Comparison of ENCODE assay signal across 12 cellular contexts in genomic region chr2:223877771-223878410, GRCh38. TPM values are rescaled to one million over a fixed set of nuclear protein-coding genes. Genes with fewer than 3 reads are reported as not detected.
DNase-seq lines count a peak whose midpoint lies in the region; ATAC-seq and TF ChIP-seq lines count a peak whose summit lies in the region.
"Had no signal": no experiment of that assay in that cellular context is flagged by ENCODE, and none has a peak within 500 bp of the region (broad histone marks: within the 10 kb centered on the region; RNA-seq: fewer than 3 reads in every experiment).

No MANE protein-coding gene starts in this region.

- no peak for TF ChIP-seq CTCF in PC-3 (conservative IDR thresholded peaks at IDR 0.05; ENCODE audit: low read depth, low read length)

- intact Hi-C loops in PC-3 (cut with micrococcal nuclease) = no loop called here

- BruUV-seq in PC-3 (replicated peaks; lab: Mats Ljungman, UMichigan) = TSS peak; percentile 23

- H3K9me2 ChIP-seq in PC-3 (replicated peaks; ENCODE audit: low read length) = no peaks in the 10 kb centered on the region

- POLR2A ChIA-PET in PC-3 (lab: Charles Lee; ENCODE audit: unreplicated experiment) = no interaction called here

- ATAC-seq in GM18508 (IDR thresholded peaks at IDR 0.05; ENCODE audit: insufficient read depth, unreplicated experiment) = peak; percentile 96
- ATAC-seq in GM21717 (IDR thresholded peaks at IDR 0.05; ENCODE audit: unreplicated experiment) = peak; percentile 38
- peak; percentile 53 for ATAC-seq in HG03175 (IDR thresholded peaks at IDR 0.05; ENCODE audit: unreplicated experiment)
- no peak for ATAC-seq in PC-3

- H3K9ac ChIP-seq in PC-3 (ENCODE audit: low read length) = no peak overlapping the region

- no peaks in the 10 kb centered on the region for H3K9me3 ChIP-seq in PC-3 (ENCODE audit: low read length)

- peaks cover 33% of the 10 kb centered on the region for H3K36me3 ChIP-seq in PC-3 (ENCODE audit: low read depth, low read length)

- no peaks in the 10 kb centered on the region for H3F3A ChIP-seq in PC-3 (ENCODE audit: low read length, unreplicated experiment)

- H4K20me1 ChIP-seq in PC-3 (ENCODE audit: low read length) = no peaks in the 10 kb centered on the region

- no peaks in the 10 kb centered on the region for H3K79me2 ChIP-seq in PC-3 (ENCODE audit: low read length)

- CTCF ChIA-PET in PC-3 (lab: Charles Lee) = interaction anchor here (0.6 kb wide), 1 partner anchor 115 kb away, joined by 3 read pairs; no protein-coding TSS in a partner anchor

- no peaks in the 10 kb centered on the region for H3K27me3 ChIP-seq in PC-3 (ENCODE audit: low read length)

- H2AFZ ChIP-seq in PC-3 (ENCODE audit: low read length) = no peak overlapping the region

- no peaks in the 10 kb centered on the region for H3K4me1 ChIP-seq in PC-3 (ENCODE audit: insufficient read depth, low read length)

- DNase-seq in PC-3 = no peak
- no peak for DNase-seq in NCI-H345 (lab: John Stamatoyannopoulos, UW)
- no peak for DNase-seq in NCI-H2227 (lab: John Stamatoyannopoulos, UW; ENCODE audit: unreplicated experiment)
- DNase-seq in stimulated activated CD8-positive, alpha-beta memory T cell treated with anti-CD3 and anti-CD28 coated beads, Interleukin-4, amount 100 ng/mL, for 48 hours = no peak
- no peak for DNase-seq in hypothalamus (lab: John Stamatoyannopoulos, UW)
- DNase-seq: activated naive CD4-positive, alpha-beta T cell treated with Interleukin-2 at 50 U/mL for 16 hours; caudate nucleus; NCI-H2171 had no signal

- no peak overlapping the region for H3K4me3 ChIP-seq in PC-3 (ENCODE audit: low read length)
- H3K4me3 ChIP-seq: lung had no signal

- no peak overlapping the region for H3K4me2 ChIP-seq in PC-3 (ENCODE audit: low read length)

- H3K27ac ChIP-seq in PC-3 (ENCODE audit: low read length) = no peak overlapping the region

RNA-seq across cellular contexts. Expression of gene AP1S3, which starts 40.5 kb away (rescaled TPM):
- 34.3 and 37.6 TPM in 2 replicates for total RNA-seq in PC-3 (2014; rRNA removed)
